In genomic region chr2:38740851-38741541, GRCh38 we compare ENCODE assay signal across 8 cellular contexts. TPM values are rescaled to one million over a fixed set of nuclear protein-coding genes. Genes with fewer than 3 reads are reported as not detected.
DNase-seq lines count a peak whose midpoint lies in the region; ATAC-seq and TF ChIP-seq lines count a peak whose summit lies in the region.

No MANE protein-coding gene starts in this region.

- no peaks in the 10 kb centered on the region for H3K27me3 ChIP-seq in DND-41 (ENCODE audit: insufficient read depth, low read length, poor library complexity)
- no peaks in the 10 kb centered on the region for H3K27me3 ChIP-seq in Karpas-422 (ENCODE audit: low read length)
- H3K27me3 ChIP-seq in esophagus squamous epithelium, result no peaks in the 10 kb centered on the region
- H3K27me3 ChIP-seq in neuronal stem cell (ENCODE audit: control insufficient read depth in 3 of 3, insufficient read depth in 3 of 3, low read depth in 1 of 3, low read length in 3 of 3), result no peaks in the 10 kb centered on the region

- no peak overlapping the region for H3K4me3 ChIP-seq in DND-41 (ENCODE audit: low read depth in 1 of 2, low read length in 2 of 2)
- no peak overlapping the region for H3K4me3 ChIP-seq in Karpas-422 (ENCODE audit: low read length)
- H3K4me3 ChIP-seq in esophagus squamous epithelium, result no peak overlapping the region
- peak overlapping the region in 1 of 2 donors; percentile 58 for H3K4me3 ChIP-seq in neuronal stem cell (ENCODE audit: low read length in 2 of 2)

- H3K27ac ChIP-seq in DND-41 (ENCODE audit: low read length) (0 out of 2 replicates have a peak overlapping the region, but pooled peaks have one; percentile 21), Karpas-422 (ENCODE audit: low read length) (no peak overlapping the region), esophagus squamous epithelium (peak overlapping the region in 2 of 4 donors; percentile 53 to 66), neuronal stem cell (replicated peaks; ENCODE audit: low read length) (peak overlapping the region; percentile 43)

- no peak overlapping the region for H3K4me3 Mint-ChIP-seq in T-helper 2 cell treated with Interferon-gamma antibody and Interleukin-4, amounts not matched to agents 5 μg/mL and 100 μg/mL, for 36 hours

- no peaks in the 10 kb centered on the region for H3K27me3 Mint-ChIP-seq in T-helper 2 cell treated with Interferon-gamma antibody and Interleukin-4, amounts not matched to agents 5 μg/mL and 100 μg/mL, for 36 hours (ENCODE audit: low read depth)

- H2BK120ac ChIP-seq in neuronal stem cell (ENCODE audit: low read depth, low read length), result no peak overlapping the region

- H3K4me1 Mint-ChIP-seq in T-helper 2 cell treated with Interferon-gamma antibody and Interleukin-4, amounts not matched to agents 5 μg/mL and 100 μg/mL, for 36 hours (ENCODE audit: low read depth), result peaks cover 26% of the 10 kb centered on the region

- no peak for TF ChIP-seq POLR2A in esophagus squamous epithelium (IDR thresholded peaks at IDR 0.05)

- no peak overlapping the region for H3K14ac ChIP-seq in neuronal stem cell (ENCODE audit: low read length)

- H2AFZ ChIP-seq in DND-41 (ENCODE audit: low read depth, low read length) (no peak overlapping the region), Karpas-422 (ENCODE audit: low read length) (no peak overlapping the region), neuronal stem cell (ENCODE audit: low read length) (no peak overlapping the region)

- no peak overlapping the region for H2BK12ac ChIP-seq in neuronal stem cell (ENCODE audit: low read length)

- H2BK15ac ChIP-seq in neuronal stem cell (ENCODE audit: low read length), result no peak overlapping the region

- peaks cover 51% of the 10 kb centered on the region for H3K79me2 ChIP-seq in DND-41 (ENCODE audit: insufficient read depth, low read length)
- peaks cover 6% of the 10 kb centered on the region for H3K79me2 ChIP-seq in Karpas-422 (ENCODE audit: low read length)

- H3K9me3 ChIP-seq in DND-41 (ENCODE audit: insufficient read depth, low read length, severe bottlenecking), result no peaks in the 10 kb centered on the region
- no peaks in the 10 kb centered on the region for H3K9me3 ChIP-seq in Karpas-422 (ENCODE audit: low read length)
- H3K9me3 ChIP-seq in esophagus squamous epithelium, result no peaks in the 10 kb centered on the region
- peaks cover 0 to 6% of the 10 kb centered on the region in 2 donors for H3K9me3 ChIP-seq in neuronal stem cell (replicated peaks in 1 of 2; ENCODE audit: control insufficient read depth in 2 of 2, insufficient read depth in 1 of 2, low read depth in 1 of 2, low read length in 2 of 2)

- H4K8ac ChIP-seq in neuronal stem cell (ENCODE audit: low read depth, low read length), result no peak overlapping the region

- TF ChIP-seq CTCF in DND-41 (IDR thresholded peaks at IDR 0.05; ENCODE audit: borderline replicate concordance, extremely low read depth, low read length, poor library complexity, severe bottlenecking), result peak; percentile 63
- peak in 5 of 6 experiments; percentile 50 to 89 (median 58) for TF ChIP-seq CTCF in esophagus squamous epithelium (IDR thresholded peaks at IDR 0.05)

- no peaks in the 10 kb centered on the region for H3K9me3 Mint-ChIP-seq in T-helper 2 cell treated with Interferon-gamma antibody and Interleukin-4, amounts not matched to agents 5 μg/mL and 100 μg/mL, for 36 hours

- H2AK5ac ChIP-seq in neuronal stem cell (ENCODE audit: low read depth, low read length), result no peak overlapping the region

- no peak overlapping the region for H3K9ac ChIP-seq in DND-41 (ENCODE audit: low read depth, low read length)
- no peak overlapping the region for H3K9ac ChIP-seq in Karpas-422 (ENCODE audit: low read length)
- H3K9ac ChIP-seq in neuronal stem cell (ENCODE audit: low read depth, low read length, poor library complexity), result no peak overlapping the region

- peak overlapping the region; percentile 45 for H3K27ac Mint-ChIP-seq in T-helper 2 cell treated with Interferon-gamma antibody and Interleukin-4, amounts not matched to agents 5 μg/mL and 100 μg/mL, for 36 hours

- no peak overlapping the region for H4K91ac ChIP-seq in neuronal stem cell (ENCODE audit: low read depth, low read length, poor library complexity)

- intact Hi-C loops in esophagus squamous epithelium (cut with DNase I), result no loop called here

- H4K20me1 ChIP-seq in DND-41 (ENCODE audit: insufficient read depth, low read length) (peaks cover 47% of the 10 kb centered on the region), Karpas-422 (ENCODE audit: insufficient read depth, low read depth, low read length) (peaks cover 12% of the 10 kb centered on the region)

- no peak overlapping the region for H3K23ac ChIP-seq in neuronal stem cell (ENCODE audit: low read depth, low read length, poor library complexity)

- no peak overlapping the region for H2BK5ac ChIP-seq in neuronal stem cell (ENCODE audit: low read length)

- peaks cover 55% of the 10 kb centered on the region for H3K36me3 Mint-ChIP-seq in T-helper 2 cell treated with Interferon-gamma antibody and Interleukin-4, amounts not matched to agents 5 μg/mL and 100 μg/mL, for 36 hours (ENCODE audit: low read depth)

- WGBS in esophagus squamous epithelium, 2 donors, result 58 to 62% methylated on average over 11 of the region's 11 CpGs
- WGBS in neuronal stem cell (ENCODE audit: extremely low coverage in 2 of 2, insufficient read length in 2 of 2, insufficient replicate concordance in 1 of 2), 2 donors, result no CpG with 5 or more reads among the region's 11 CpGs

- ATAC-seq in DND-41 (ENCODE audit: insufficient read depth, low read depth), result peak; percentile 37
- no peak for ATAC-seq in HG03139 (IDR thresholded peaks at IDR 0.05; ENCODE audit: unreplicated experiment)
- ATAC-seq in HG03108 (IDR thresholded peaks at IDR 0.05; ENCODE audit: unreplicated experiment), result no peak

- no peak overlapping the region for H3K18ac ChIP-seq in neuronal stem cell (ENCODE audit: low read length)

- no peaks in the 10 kb centered on the region for H3K79me1 ChIP-seq in neuronal stem cell (ENCODE audit: low read depth, low read length)

- H3K4me2 ChIP-seq in DND-41 (ENCODE audit: insufficient read depth, low read length) (no peak overlapping the region), Karpas-422 (ENCODE audit: low read depth, low read length, poor library complexity, severe bottlenecking) (no peak overlapping the region), neuronal stem cell (ENCODE audit: insufficient read depth, low read length, poor library complexity, severe bottlenecking) (no peak overlapping the region)

- no peak overlapping the region for H3K4ac ChIP-seq in neuronal stem cell (ENCODE audit: low read length)

- H3K4me1 ChIP-seq in DND-41 (ENCODE audit: insufficient read depth, low read length) (peaks cover 14% of the 10 kb centered on the region), Karpas-422 (ENCODE audit: low read length) (peaks cover 24% of the 10 kb centered on the region), esophagus squamous epithelium (peaks cover 0 to 49% (median 10%) of the 10 kb centered on the region in 3 donors), neuronal stem cell (ENCODE audit: control insufficient read depth in 2 of 2, insufficient read depth in 1 of 2, low read depth in 1 of 2, low read length in 2 of 2) (no peaks in the 10 kb centered on the region)

- no peak for DNase-seq in DND-41
- peak; percentile 89 for DNase-seq in Karpas-422
- no peak for DNase-seq in T-helper 2 cell treated with Interferon-gamma antibody and Interleukin-4, amounts not matched to agents 5 μg/mL and 100 μg/mL, for 36 hours (ENCODE audit: low spot score)
- no peak for DNase-seq in esophagus squamous epithelium (lab: John Stamatoyannopoulos, UW)
- DNase-seq in neuronal stem cell (ENCODE audit: low spot score), result peak; percentile 29
- no peak for DNase-seq in NK-92 treated with Interleukin-12 subunit alpha and Interleukin-12 subunit beta, amount 100 ng/mL, for 24 hours (lab: John Stamatoyannopoulos, UW)

- H3K9me2 ChIP-seq in Karpas-422 (replicated peaks; ENCODE audit: insufficient read depth, low read length), result no peaks in the 10 kb centered on the region

- H3K36me3 ChIP-seq in DND-41 (ENCODE audit: insufficient read depth, low read length), result peaks cover 79% of the 10 kb centered on the region
- H3K36me3 ChIP-seq in Karpas-422 (ENCODE audit: insufficient read depth, low read length), result peaks cover 34% of the 10 kb centered on the region
- peaks cover 6 to 76% (median 27%) of the 10 kb centered on the region in 3 donors for H3K36me3 ChIP-seq in esophagus squamous epithelium
- peaks cover 28 to 87% of the 10 kb centered on the region in 2 donors for H3K36me3 ChIP-seq in neuronal stem cell (replicated peaks in 1 of 2; ENCODE audit: control insufficient read depth in 2 of 2, insufficient read depth in 2 of 2, low read length in 2 of 2)

RNA-seq across cellular contexts. Expression of gene SRSF7, which starts 10.2 kb away (rescaled TPM):
- 154 and 176 TPM in 2 replicates for total RNA-seq in Karpas-422 (2014; rRNA removed; shearing (Covaris generic); ENCODE audit: low replicate concordance)
- total RNA-seq in esophagus squamous epithelium, result 100 to 1,000 TPM in 2 of 4 donors, 10 to 100 TPM in 2; 57.0 to 127 (median 103) TPM
- 341 TPM for polyA plus RNA-seq in neuronal stem cell (2013, experiment 1 of 2)
- 342 TPM for polyA plus RNA-seq in neuronal stem cell (2013, experiment 2 of 2)

RNA-seq across cellular contexts. Expression of gene GEMIN6, which starts 37.0 kb away (rescaled TPM):
- 16.2 and 20.1 TPM in 2 replicates for total RNA-seq in Karpas-422 (2014; rRNA removed; shearing (Covaris generic); ENCODE audit: low replicate concordance)
- total RNA-seq in esophagus squamous epithelium, result 1 to 10 TPM; 3.7 to 7.2 (median 4.9) TPM
- 8.5 TPM for polyA plus RNA-seq in neuronal stem cell (2013, experiment 1 of 2)
- 9.0 TPM for polyA plus RNA-seq in neuronal stem cell (2013, experiment 2 of 2)

Comparison
In these comparisons a context has a peak if more than half of its experiments do, and no peak if none do; other contexts are left out.
1. DNase-seq: peak in Karpas-422 (single experiment) and neuronal stem cell (single experiment); none in DND-41 (single experiment), T-helper 2 cell treated with Interferon-gamma antibody and Interleukin-4, amounts not matched to agents 5 μg/mL and 100 μg/mL, for 36 hours (single experiment), esophagus squamous epithelium (single experiment) and NK-92 treated with Interleukin-12 subunit alpha and Interleukin-12 subunit beta, amount 100 ng/mL, for 24 hours (single experiment).